In genomic region chr1:203368624-203369451, GRCh38 we compare ENCODE assay signal across 12 cellular contexts. TPM values are rescaled to one million over a fixed set of nuclear protein-coding genes. Genes with fewer than 3 reads are reported as not detected.
A peak's percentile ranks its signal among the peaks of the same experiment; 100 is the strongest.
DNase-seq lines count a peak whose midpoint lies in the region; ATAC-seq and TF ChIP-seq lines count a peak whose summit lies in the region.
"Had no signal": no experiment of that assay in that cellular context is flagged by ENCODE, and none has a peak within 500 bp of the region (broad histone marks: within the 10 kb centered on the region; RNA-seq: fewer than 3 reads in every experiment).

No MANE protein-coding gene starts in this region.

- ATAC-seq in lower lobe of right lung: peak; percentile 84 to 87
- ATAC-seq in GM19351 (IDR thresholded peaks at IDR 0.05; ENCODE audit: unreplicated experiment): no peak

- DNase-seq in A172 (ENCODE audit: low spot score) (peak; percentile 54), HT1080 (ENCODE audit: low read depth) (peak; percentile 42), cerebellar cortex (ENCODE audit: low spot score) (peak; percentile 16), lower lobe of right lung (peak; percentile 55), mesothelial cell of epicardium (ENCODE audit: low spot score in 2 of 2, unreplicated experiment in 2 of 2) (no peak)
- DNase-seq in activated CD8-positive, alpha-beta memory T cell treated with anti-CD3 and anti-CD28 coated beads for 24 hours: no peak
- DNase-seq in activated CD8-positive, alpha-beta memory T cell treated with anti-CD3 and anti-CD28 coated beads, Interleukin-2, amount 50 U/mL, for 48 hours: no peak
- DNase-seq: activated CD4-positive, alpha-beta T cell treated with anti-CD3 and anti-CD28 coated beads for 48 hours; effector CD8-positive, alpha-beta T cell; NCI-H1048 had no signal

- H3K36me3 ChIP-seq in lower lobe of right lung: no peaks in the 10 kb centered on the region

- no peak overlapping the region for H3K4me3 ChIP-seq in lower lobe of right lung

- no peaks in the 10 kb centered on the region for H3K27me3 ChIP-seq in lower lobe of right lung (ENCODE audit: low read depth)

- H3K4me3 Mint-ChIP-seq in mesothelial cell of epicardium: no peak overlapping the region

- no peaks in the 10 kb centered on the region for H3K36me3 Mint-ChIP-seq in mesothelial cell of epicardium

- H3K27ac ChIP-seq in lower lobe of right lung: peak overlapping the region; percentile 33
- H3K27ac ChIP-seq: C4-2B had no signal

- TF ChIP-seq CTCF in lower lobe of right lung (IDR thresholded peaks at IDR 0.05) (peak; percentile 36), mesothelial cell of epicardium (IDR thresholded peaks at IDR 0.05; ENCODE audit: unreplicated experiment) (no peak)

- peaks cover 23% of the 10 kb centered on the region for H3K4me1 Mint-ChIP-seq in mesothelial cell of epicardium

- no peaks in the 10 kb centered on the region for H3K9me3 ChIP-seq in lower lobe of right lung

- peaks cover 18% of the 10 kb centered on the region for H3K4me1 ChIP-seq in lower lobe of right lung

- H3K27ac Mint-ChIP-seq in mesothelial cell of epicardium: no peak overlapping the region

- peaks cover 10% of the 10 kb centered on the region for H3K27me3 Mint-ChIP-seq in mesothelial cell of epicardium (ENCODE audit: low read depth)

- H3K9me3 Mint-ChIP-seq in mesothelial cell of epicardium: no peaks in the 10 kb centered on the region

- intact Hi-C loops in lower lobe of right lung (cut with DNase I): no loop called here

RNA-seq across cellular contexts. Expression of gene FMOD, which starts 17.9 kb away (rescaled TPM):
- total RNA-seq in A172 (2014; rRNA removed; shearing (Covaris generic)): not detected in 2 replicates
- total RNA-seq in HT1080 (2014; rRNA removed; shearing (Covaris generic)): 0.20 TPM in 1 of 2 replicates, not detected in the other
- not detected in 2 replicates for polyA plus RNA-seq in HT1080 (2015; cell fraction: cytosol; rRNA removed)
- polyA plus RNA-seq in HT1080 (2015; cell fraction: nucleus; rRNA removed): not detected in 2 replicates
- total RNA-seq in lower lobe of right lung (28.9 TPM), mesothelial cell of epicardium (77.3 to 86.0 TPM (median 82.1 TPM) in 3 replicates)

Comparison
In these comparisons a context has a peak if more than half of its experiments do, and no peak if none do; other contexts are left out.
1. DNase-seq: peak in A172 (single experiment), HT1080 (single experiment), cerebellar cortex (single experiment) and lower lobe of right lung (single experiment); none in activated CD8-positive, alpha-beta memory T cell treated with anti-CD3 and anti-CD28 coated beads for 24 hours (single experiment), activated CD8-positive, alpha-beta memory T cell treated with anti-CD3 and anti-CD28 coated beads, Interleukin-2, amount 50 U/mL, for 48 hours (single experiment) and mesothelial cell of epicardium (0 of 2).
2. RNA of gene FMOD, which starts 17.9 kb away (total RNA-seq): 77.3 to 86.0 TPM in mesothelial cell of epicardium and 28.9 TPM in lower lobe of right lung (single experiment); not detected in A172 and 0.20 TPM in HT1080; every median in the first group is over 10 times any median in the second.